8 cellular contexts compared by ENCODE assay signal in genomic region chr17:73311428-73311780, GRCh38. TPM values are rescaled to one million over a fixed set of nuclear protein-coding genes. Genes with fewer than 3 reads are reported as not detected.
A peak's percentile ranks its signal among the peaks of the same experiment; 100 is the strongest.
DNase-seq lines count a peak whose midpoint lies in the region; ATAC-seq lines count a peak whose summit lies in the region.

No MANE protein-coding gene starts in this region.

- H3K9ac ChIP-seq in iPS-18a (ENCODE audit: low read length) = peak overlapping the region; percentile 53

- peak; percentile 17 for ATAC-seq in HG03095 (IDR thresholded peaks at IDR 0.05; ENCODE audit: unreplicated experiment)
- peak; percentile 7 to 23 for ATAC-seq in activated naive CD4-positive, alpha-beta T cell treated with anti-CD3 and anti-CD28 coated beads, Interleukin-2, amount 50 U/mL, for 72 hours
- peak; percentile 5 for ATAC-seq in stimulated activated naive CD8-positive, alpha-beta T cell treated with anti-CD3 and anti-CD28 coated beads, Interleukin-15, Interleukin-2, amounts not matched to agents 100 U/mL and 50 U/mL, for 24 hours

- H3K4me1 ChIP-seq in iPS-18a (ENCODE audit: control insufficient read depth, low read depth, low read length) = peaks cover 18% of the 10 kb centered on the region

- H3K4me3 ChIP-seq in iPS-18a (ENCODE audit: low read length) = peak overlapping the region; percentile 64

- no peaks in the 10 kb centered on the region for H3K36me3 ChIP-seq in iPS-18a (ENCODE audit: control insufficient read depth, low read depth, low read length)

- H3K9me3 ChIP-seq in iPS-18a (ENCODE audit: control insufficient read depth, low read depth, low read length) = no peaks in the 10 kb centered on the region

- no peak overlapping the region for H3K27ac Mint-ChIP-seq in activated naive CD4-positive, alpha-beta T cell treated with anti-CD3 and anti-CD28 coated beads, Interleukin-2, amount 50 U/mL, for 72 hours

- H3K9me3 Mint-ChIP-seq in activated naive CD4-positive, alpha-beta T cell treated with anti-CD3 and anti-CD28 coated beads, Interleukin-2, amount 50 U/mL, for 72 hours = no peaks in the 10 kb centered on the region

- peaks cover 18% of the 10 kb centered on the region for H3K27me3 ChIP-seq in iPS-18a (ENCODE audit: control insufficient read depth, insufficient read depth, low read length)

- H3K27ac ChIP-seq in iPS-18a (ENCODE audit: low read length) = no peak overlapping the region

- H3K36me3 Mint-ChIP-seq in activated naive CD4-positive, alpha-beta T cell treated with anti-CD3 and anti-CD28 coated beads, Interleukin-2, amount 50 U/mL, for 72 hours = no peaks in the 10 kb centered on the region

- peak; percentile 3 for DNase-seq in stimulated activated CD8-positive, alpha-beta memory T cell treated with anti-CD3 and anti-CD28 coated beads, Interleukin-12 subunit alpha, Interleukin-12 subunit beta, amount 100 ng/mL, for 24 hours (ENCODE audit: extremely low read depth)
- no peak for DNase-seq in stimulated activated CD8-positive, alpha-beta memory T cell treated with anti-CD3 and anti-CD28 coated beads, Interleukin-4, amount 100 ng/mL, for 48 hours
- no peak for DNase-seq in activated naive CD4-positive, alpha-beta T cell treated with anti-CD3 and anti-CD28 coated beads, Interleukin-2, amount 50 U/mL, for 72 hours (ENCODE audit: low spot score in 2 of 2)
- peak; percentile 26 for DNase-seq in stimulated activated naive CD8-positive, alpha-beta T cell treated with anti-CD3 and anti-CD28 coated beads, Interleukin-15, Interleukin-2, amounts not matched to agents 100 U/mL and 50 U/mL, for 24 hours
- no peak for DNase-seq in activated gamma-delta T cell treated with Interleukin-2 at 50 U/mL for 16 hours
- no peak for DNase-seq in dermis blood vessel endothelial cell

RNA-seq across cellular contexts. Expression of gene CDC42EP4, which starts 0.4 kb away (rescaled TPM):
- 1 to 10 TPM; 1.1 to 1.8 TPM for total RNA-seq in activated naive CD4-positive, alpha-beta T cell treated with anti-CD3 and anti-CD28 coated beads, Interleukin-2, amount 50 U/mL, for 72 hours
- total RNA-seq in dermis blood vessel endothelial cell = 13.8 and 16.3 TPM in 2 replicates

RNA-seq across cellular contexts. Expression of gene CPSF4L, which starts 49.7 kb away (rescaled TPM):
- total RNA-seq in activated naive CD4-positive, alpha-beta T cell treated with anti-CD3 and anti-CD28 coated beads, Interleukin-2, amount 50 U/mL, for 72 hours = not detected
- total RNA-seq in dermis blood vessel endothelial cell = not detected in 2 replicates

Comparison
In these comparisons a context has a peak if more than half of its experiments do, and no peak if none do; other contexts are left out.
1. DNase-seq: peak in stimulated activated CD8-positive, alpha-beta memory T cell treated with anti-CD3 and anti-CD28 coated beads, Interleukin-12 subunit alpha, Interleukin-12 subunit beta, amount 100 ng/mL, for 24 hours (single experiment) and stimulated activated naive CD8-positive, alpha-beta T cell treated with anti-CD3 and anti-CD28 coated beads, Interleukin-15, Interleukin-2, amounts not matched to agents 100 U/mL and 50 U/mL, for 24 hours (single experiment); none in stimulated activated CD8-positive, alpha-beta memory T cell treated with anti-CD3 and anti-CD28 coated beads, Interleukin-4, amount 100 ng/mL, for 48 hours (single experiment), activated naive CD4-positive, alpha-beta T cell treated with anti-CD3 and anti-CD28 coated beads, Interleukin-2, amount 50 U/mL, for 72 hours (0 of 2), activated gamma-delta T cell treated with Interleukin-2 at 50 U/mL for 16 hours (single experiment) and dermis blood vessel endothelial cell (single experiment).
2. Peak in every context shown above with its lines, with median percentiles within 50 percentile points of each other: ATAC-seq.